In the genomic region with DNA sequence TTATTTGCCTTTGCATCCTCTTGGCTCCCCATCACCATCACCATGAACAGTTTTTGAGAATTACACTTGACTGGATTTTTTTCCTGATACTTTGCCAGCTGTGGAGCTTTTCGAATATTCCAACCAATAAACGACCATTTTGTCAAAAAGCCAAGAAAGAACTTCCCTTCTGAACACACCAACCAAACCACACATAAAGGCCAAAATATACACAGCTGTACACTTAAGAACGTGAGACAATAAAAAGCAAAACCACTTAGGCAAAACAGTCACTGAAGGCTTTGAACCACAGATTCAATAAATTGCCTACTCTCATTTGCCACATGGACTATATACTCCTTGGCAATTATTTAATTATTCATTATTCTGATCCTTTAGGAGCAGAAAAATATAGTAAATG, we compare ENCODE assay signal across 11 cellular contexts. TPM values are rescaled to one million over a fixed set of nuclear protein-coding genes. Genes with fewer than 3 reads are reported as not detected.
A peak's percentile ranks its signal among the peaks of the same experiment; 100 is the strongest.
DNase-seq lines count a peak whose midpoint lies in the region; TF ChIP-seq lines count a peak whose summit lies in the region.
"Had no signal": no experiment of that assay in that cellular context is flagged by ENCODE, and none has a peak within 500 bp of the region (broad histone marks: within the 10 kb centered on the region; RNA-seq: fewer than 3 reads in every experiment).

No MANE protein-coding gene starts in this region.

- H3K36me3 ChIP-seq in Caco-2 (ENCODE audit: control insufficient read depth, insufficient read depth, low read length): no peaks in the 10 kb centered on the region

- peaks cover 15% of the 10 kb centered on the region for H3K4me1 Mint-ChIP-seq in Caco-2 (ENCODE audit: low read depth, unreplicated experiment)
- H3K4me1 Mint-ChIP-seq in glutamatergic neuron (ENCODE audit: low read depth, unreplicated experiment): peaks cover 30% of the 10 kb centered on the region

- no peaks in the 10 kb centered on the region for H3K9me3 Mint-ChIP-seq in Caco-2 (ENCODE audit: unreplicated experiment)
- H3K9me3 Mint-ChIP-seq in glutamatergic neuron (ENCODE audit: unreplicated experiment): peaks cover 16% of the 10 kb centered on the region

- TF ChIP-seq CTCF in Caco-2 (IDR thresholded peaks at IDR 0.05; ENCODE audit: insufficient read depth in 1 of 2, low read depth in 1 of 2, low read length in 1 of 2, severe bottlenecking in 1 of 2, unreplicated experiment in 1 of 2): no peak
- no peak for TF ChIP-seq CTCF in glutamatergic neuron (IDR thresholded peaks at IDR 0.05; ENCODE audit: partially characterized antibody, unreplicated experiment)

- peak overlapping the region; percentile 49; the same call in 1 of the 2 replicates for H3K4me3 ChIP-seq in Caco-2 (ENCODE audit: low read depth, low read length)
- peak overlapping the region; percentile 69 for H3K4me3 ChIP-seq in Jurkat, Clone E6-1 (ENCODE audit: low read length)

- H3K4me1 ChIP-seq in Caco-2: peaks cover 14% of the 10 kb centered on the region

- BruUV-seq in Caco-2 (replicated peaks; lab: Mats Ljungman, UMichigan): no TSS peak

- H3K9me3 ChIP-seq in Caco-2: no peaks in the 10 kb centered on the region

- no peak for DNase-seq in Caco-2
- DNase-seq in Jurkat, Clone E6-1 (ENCODE audit: low read depth, low spot score): peak; percentile 84
- DNase-seq in RPMI7951 (ENCODE audit: low read depth): peak; percentile 35
- no peak for DNase-seq in glutamatergic neuron
- DNase-seq in NCI-H146 treated with DMSO at 0.1 percent for 48 hours (lab: John Stamatoyannopoulos, UW; ENCODE audit: unreplicated experiment): no peak
- DNase-seq in activated CD4-positive, CD25-positive, alpha-beta regulatory T cell treated with anti-CD3 and anti-CD28 coated beads, Interleukin-2, amount 50 U/mL, for 72 hours: no peak
- no peak for DNase-seq in ureter (ENCODE audit: low spot score)
- DNase-seq in epidermal melanocyte (ENCODE audit: insufficient read length, low spot score): no peak
- DNase-seq: effector memory CD4-positive, alpha-beta T cell; stimulated activated naive CD4-positive, alpha-beta T cell treated with Interleukin-2 at 50 U/mL for 16 hours had no signal

- intact Hi-C loops in Caco-2 (cut with micrococcal nuclease; ENCODE audit: unreplicated experiment): no loop called here

- H3K36me3 Mint-ChIP-seq in Caco-2 (ENCODE audit: insufficient read depth, unreplicated experiment) (peaks cover 21% of the 10 kb centered on the region), glutamatergic neuron (ENCODE audit: unreplicated experiment) (no peaks in the 10 kb centered on the region)

- H3K27me3 Mint-ChIP-seq in Caco-2 (ENCODE audit: insufficient read depth, unreplicated experiment): no peaks in the 10 kb centered on the region
- H3K27me3 Mint-ChIP-seq in glutamatergic neuron (ENCODE audit: unreplicated experiment): peaks cover 14% of the 10 kb centered on the region

- POLR2A ChIA-PET in Caco-2 (lab: Charles Lee): interaction anchor here (0.6 kb wide), 1 partner anchor 25 kb away, joined by 3 read pairs; no protein-coding TSS in a partner anchor

- no peak overlapping the region for H3K27ac Mint-ChIP-seq in Caco-2 (ENCODE audit: unreplicated experiment)
- peak overlapping the region; percentile 79 for H3K27ac Mint-ChIP-seq in glutamatergic neuron (ENCODE audit: unreplicated experiment)

- H3K27me3 ChIP-seq in Caco-2 (replicated peaks; ENCODE audit: control insufficient read depth, insufficient read depth, low read length): no peaks in the 10 kb centered on the region

- CTCF ChIA-PET in Caco-2 (lab: Charles Lee): interaction anchor here (0.6 to 1.3 kb wide), 2 partner anchors 22 to 76 kb away, joined by 3 to 4 read pairs; no protein-coding TSS in a partner anchor

- H3K4me3 Mint-ChIP-seq in Caco-2 (ENCODE audit: unreplicated experiment): peak overlapping the region; percentile 15
- H3K4me3 Mint-ChIP-seq in glutamatergic neuron (ENCODE audit: unreplicated experiment): peak overlapping the region; percentile 88

RNA-seq across cellular contexts. Expression of a gene that starts 1.1 kb away (rescaled TPM):
- 7.2 and 7.8 TPM in 2 replicates for total RNA-seq in Caco-2 (2022)
- 4.7 TPM for polyA plus RNA-seq in Jurkat, Clone E6-1 (2012; ENCODE audit: insufficient read depth, insufficient read length)
- total RNA-seq in RPMI7951 (2014; rRNA removed; shearing (Covaris generic)): 4.4 and 8.2 TPM in 2 replicates
- total RNA-seq in glutamatergic neuron (ENCODE audit: unreplicated experiment): 12.1 TPM
- 10.8 TPM for total RNA-seq in ureter

RNA-seq across cellular contexts. Expression of a gene that starts 25.9 kb away (rescaled TPM):
- total RNA-seq in Caco-2 (2022) (172 and 189 TPM in 2 replicates), glutamatergic neuron (ENCODE audit: unreplicated experiment) (289 TPM), ureter (67.6 TPM)
- polyA plus RNA-seq in Jurkat, Clone E6-1 (2012; ENCODE audit: insufficient read depth, insufficient read length): 319 TPM
- total RNA-seq in RPMI7951 (2014; rRNA removed; shearing (Covaris generic)): 309 and 373 TPM in 2 replicates

RNA-seq across cellular contexts. Expression of a gene that starts 26.5 kb away (rescaled TPM):
- 184 and 211 TPM in 2 replicates for total RNA-seq in Caco-2 (2022)
- polyA plus RNA-seq in Jurkat, Clone E6-1 (2012; ENCODE audit: insufficient read depth, insufficient read length): 11.6 TPM
- total RNA-seq in RPMI7951 (2014; rRNA removed; shearing (Covaris generic)): 31.0 and 35.3 TPM in 2 replicates
- 0.34 TPM for total RNA-seq in glutamatergic neuron (ENCODE audit: unreplicated experiment)
- total RNA-seq in ureter: 39.9 TPM

RNA-seq across cellular contexts. Expression of a gene that starts 33.2 kb away (rescaled TPM):
- total RNA-seq in Caco-2 (2022) (not detected in 2 replicates), glutamatergic neuron (ENCODE audit: unreplicated experiment) (not detected), ureter (not detected)
- not detected for polyA plus RNA-seq in Jurkat, Clone E6-1 (2012; ENCODE audit: insufficient read depth, insufficient read length)
- 0.10 TPM in 1 of 2 replicates, not detected in the other for total RNA-seq in RPMI7951 (2014; rRNA removed; shearing (Covaris generic))
- polyA plus RNA-seq: neural cell had no signal

RNA-seq across cellular contexts. Expression of a gene that starts 48.5 kb away (rescaled TPM):
- 7.9 TPM in 2 replicates for total RNA-seq in Caco-2 (2022)
- polyA plus RNA-seq in Jurkat, Clone E6-1 (2012; ENCODE audit: insufficient read depth, insufficient read length): 12.6 TPM
- total RNA-seq in RPMI7951 (2014; rRNA removed; shearing (Covaris generic)): 6.7 and 8.3 TPM in 2 replicates
- total RNA-seq in glutamatergic neuron (ENCODE audit: unreplicated experiment): 164 TPM
- 3.7 TPM for total RNA-seq in ureter

Comparison
In these comparisons a context has a peak if more than half of its experiments do, and no peak if none do; other contexts are left out.
1. DNase-seq: peak in Jurkat, Clone E6-1 (single experiment) and RPMI7951 (single experiment); none in Caco-2 (0 of 2), glutamatergic neuron (single experiment), NCI-H146 treated with DMSO at 0.1 percent for 48 hours (single experiment), activated CD4-positive, CD25-positive, alpha-beta regulatory T cell treated with anti-CD3 and anti-CD28 coated beads, Interleukin-2, amount 50 U/mL, for 72 hours (single experiment), ureter (single experiment) and epidermal melanocyte (single experiment).
2. RNA of a gene that starts 26.5 kb away (total RNA-seq): 184 to 211 TPM in Caco-2, 39.9 TPM in ureter (single experiment) and 31.0 to 35.3 TPM in RPMI7951; 0.34 TPM in glutamatergic neuron (single experiment); every median in the first group is over 10 times any median in the second.